In genomic region chr2:10162586-10163497, GRCh38 we compare ENCODE assay signal across 11 cellular contexts. TPM values are rescaled to one million over a fixed set of nuclear protein-coding genes. Genes with fewer than 3 reads are reported as not detected.
DNase-seq lines count a peak whose midpoint lies in the region; ATAC-seq and TF ChIP-seq lines count a peak whose summit lies in the region.
"Had no signal": no experiment of that assay in that cellular context is flagged by ENCODE, and none has a peak within 500 bp of the region (broad histone marks: within the 10 kb centered on the region; RNA-seq: fewer than 3 reads in every experiment).

No MANE protein-coding gene starts in this region.

- H3K4me1 ChIP-seq in OCI-LY7 (ENCODE audit: insufficient read depth, low read length, poor library complexity, severe bottlenecking), result no peaks in the 10 kb centered on the region
- H3K4me1 ChIP-seq: esophagus muscularis mucosa, lower lobe of right lung had no signal

- in situ Hi-C loops in brain microvascular endothelial cell (cut with HindIII; ENCODE audit: low pct_ligation_motif_present, low sequenced_read_pairs), result no loop called here

- H3K27me3 ChIP-seq in GM06990 (replicated peaks; ENCODE audit: control insufficient read depth, insufficient read depth, low read length) (no peaks in the 10 kb centered on the region), brain microvascular endothelial cell (replicated peaks) (no peaks in the 10 kb centered on the region)

- H3K36me3 Mint-ChIP-seq in nephron progenitor cell (ENCODE audit: low read depth), result no peaks in the 10 kb centered on the region
- H3K36me3 Mint-ChIP-seq: activated naive CD4-positive, alpha-beta T cell treated with anti-CD3 and anti-CD28 coated beads, Interleukin-2, amount 50 U/mL, for 24 hours had no signal

- H3K79me2 ChIP-seq in OCI-LY7 (ENCODE audit: insufficient read depth, low read depth, low read length), result no peaks in the 10 kb centered on the region

- H3K27ac ChIP-seq in brain microvascular endothelial cell (peak overlapping the region; percentile 51), OCI-LY7 (ENCODE audit: low read depth, low read length, poor library complexity, severe bottlenecking) (no peak overlapping the region)
- H3K27ac ChIP-seq: esophagus muscularis mucosa, lower lobe of right lung had no signal

- H3K4me3 Mint-ChIP-seq in nephron progenitor cell, result no peak overlapping the region
- H3K4me3 Mint-ChIP-seq: activated naive CD4-positive, alpha-beta T cell treated with anti-CD3 and anti-CD28 coated beads, Interleukin-2, amount 50 U/mL, for 24 hours had no signal

- H3K9me3 Mint-ChIP-seq in nephron progenitor cell, result no peaks in the 10 kb centered on the region
- H3K9me3 Mint-ChIP-seq: activated naive CD4-positive, alpha-beta T cell treated with anti-CD3 and anti-CD28 coated beads, Interleukin-2, amount 50 U/mL, for 24 hours had no signal

- no peak overlapping the region for H3K4me2 ChIP-seq in OCI-LY7 (ENCODE audit: low read length)

- TF ChIP-seq CTCF in GM06990 (IDR thresholded peaks at IDR 0.05; ENCODE audit: insufficient read depth, low read length, poor library complexity, severe bottlenecking) (peak; percentile 26), brain microvascular endothelial cell (IDR thresholded peaks at IDR 0.05; ENCODE audit: low read depth, low read length, missing control alignments) (peak; percentile 34), nephron progenitor cell (IDR thresholded peaks at IDR 0.05) (peak; percentile 17), OCI-LY7 (conservative IDR thresholded peaks at IDR 0.05; ENCODE audit: low read length) (no peak)

- no peaks in the 10 kb centered on the region for H3K27me3 Mint-ChIP-seq in nephron progenitor cell (ENCODE audit: low read depth, poor library complexity)
- H3K27me3 Mint-ChIP-seq: activated naive CD4-positive, alpha-beta T cell treated with anti-CD3 and anti-CD28 coated beads, Interleukin-2, amount 50 U/mL, for 24 hours had no signal

- H3K4me3 ChIP-seq in GM06990 (replicated peaks; ENCODE audit: low read depth, low read length), result no peak overlapping the region
- H3K4me3 ChIP-seq in brain microvascular endothelial cell (ENCODE audit: low read depth, low read length), result no peak overlapping the region
- H3K4me3 ChIP-seq in OCI-LY7 (ENCODE audit: low read depth, low read length, poor library complexity, severe bottlenecking), result no peak overlapping the region
- H3K4me3 ChIP-seq: esophagus muscularis mucosa, lower lobe of right lung had no signal

- no TSS peak for BruUV-seq in OCI-LY7 (replicated peaks; lab: Mats Ljungman, UMichigan)

- ATAC-seq in GM18861 (IDR thresholded peaks at IDR 0.05; ENCODE audit: unreplicated experiment), result no peak
- ATAC-seq: lower lobe of right lung had no signal

- no peak overlapping the region for H3K27ac Mint-ChIP-seq in nephron progenitor cell
- H3K27ac Mint-ChIP-seq: activated naive CD4-positive, alpha-beta T cell treated with anti-CD3 and anti-CD28 coated beads, Interleukin-2, amount 50 U/mL, for 24 hours had no signal

- H3K4me1 Mint-ChIP-seq in nephron progenitor cell, result peaks cover 62% of the 10 kb centered on the region

- H3K9me2 ChIP-seq in OCI-LY7 (ENCODE audit: insufficient read depth, low read length), result no peaks in the 10 kb centered on the region

- H3K9me3 ChIP-seq in OCI-LY7 (ENCODE audit: low read length), result no peaks in the 10 kb centered on the region
- H3K9me3 ChIP-seq: esophagus muscularis mucosa, lower lobe of right lung had no signal

- POLR2A ChIA-PET in OCI-LY7 (lab: Charles Lee), result interaction anchor here (0.6 kb wide), 1 partner anchor 277 kb away, joined by 3 read pairs; no protein-coding TSS in a partner anchor

- no peak overlapping the region for H2AFZ ChIP-seq in OCI-LY7 (ENCODE audit: low read length)

- intact Hi-C loops in OCI-LY7 (cut with micrococcal nuclease; ENCODE audit: unreplicated experiment), result no loop called here

- no peaks in the 10 kb centered on the region for H3K36me3 ChIP-seq in GM06990 (ENCODE audit: control insufficient read depth, insufficient read depth, low read length)
- no peaks in the 10 kb centered on the region for H3K36me3 ChIP-seq in brain microvascular endothelial cell (replicated peaks)
- peaks cover 70% of the 10 kb centered on the region for H3K36me3 ChIP-seq in OCI-LY7 (ENCODE audit: insufficient read depth, low read length)
- H3K36me3 ChIP-seq: esophagus muscularis mucosa, lower lobe of right lung had no signal

- CTCF ChIA-PET in OCI-LY7 (lab: Charles Lee; ENCODE audit: unreplicated experiment), result no interaction called here

- H4K20me1 ChIP-seq in OCI-LY7 (ENCODE audit: insufficient read depth, low read length), result no peaks in the 10 kb centered on the region

- no peak for DNase-seq in GM06990 (ENCODE audit: extremely low read depth, insufficient read length)
- DNase-seq in NCI-H146 (lab: John Stamatoyannopoulos, UW), result peak; percentile 64
- DNase-seq in brain microvascular endothelial cell, result no peak
- DNase-seq in nephron progenitor cell, result peak; percentile 35
- no peak for DNase-seq in occipital lobe (lab: John Stamatoyannopoulos, UW)
- DNase-seq in OCI-LY7 (ENCODE audit: low spot score), result no peak
- no peak for DNase-seq in hepatic stellate cell (ENCODE audit: low spot score)
- DNase-seq: lower lobe of right lung had no signal

RNA-seq across cellular contexts. Expression of gene RRM2, which starts 40.3 kb away (rescaled TPM):
- total RNA-seq in occipital lobe (4.8 TPM), OCI-LY7 (2022) (313 and 324 TPM in 2 replicates)
- total RNA-seq in OCI-LY7 (2014; rRNA removed; shearing (Covaris generic)), result 181 and 222 TPM in 2 replicates

Comparison
In these comparisons a context has a peak if more than half of its experiments do, and no peak if none do; other contexts are left out.
1. DNase-seq: peak in NCI-H146 (single experiment) and nephron progenitor cell (single experiment); none in GM06990 (single experiment), brain microvascular endothelial cell (single experiment), occipital lobe (single experiment), OCI-LY7 (single experiment) and hepatic stellate cell (single experiment).
2. RNA of gene RRM2, which starts 40.3 kb away (total RNA-seq): 181 to 324 TPM in OCI-LY7; 4.8 TPM in occipital lobe (single experiment); every median in the first group is over 10 times any median in the second.